ENCODE assay signal across 9 cellular contexts in the genomic region with DNA sequence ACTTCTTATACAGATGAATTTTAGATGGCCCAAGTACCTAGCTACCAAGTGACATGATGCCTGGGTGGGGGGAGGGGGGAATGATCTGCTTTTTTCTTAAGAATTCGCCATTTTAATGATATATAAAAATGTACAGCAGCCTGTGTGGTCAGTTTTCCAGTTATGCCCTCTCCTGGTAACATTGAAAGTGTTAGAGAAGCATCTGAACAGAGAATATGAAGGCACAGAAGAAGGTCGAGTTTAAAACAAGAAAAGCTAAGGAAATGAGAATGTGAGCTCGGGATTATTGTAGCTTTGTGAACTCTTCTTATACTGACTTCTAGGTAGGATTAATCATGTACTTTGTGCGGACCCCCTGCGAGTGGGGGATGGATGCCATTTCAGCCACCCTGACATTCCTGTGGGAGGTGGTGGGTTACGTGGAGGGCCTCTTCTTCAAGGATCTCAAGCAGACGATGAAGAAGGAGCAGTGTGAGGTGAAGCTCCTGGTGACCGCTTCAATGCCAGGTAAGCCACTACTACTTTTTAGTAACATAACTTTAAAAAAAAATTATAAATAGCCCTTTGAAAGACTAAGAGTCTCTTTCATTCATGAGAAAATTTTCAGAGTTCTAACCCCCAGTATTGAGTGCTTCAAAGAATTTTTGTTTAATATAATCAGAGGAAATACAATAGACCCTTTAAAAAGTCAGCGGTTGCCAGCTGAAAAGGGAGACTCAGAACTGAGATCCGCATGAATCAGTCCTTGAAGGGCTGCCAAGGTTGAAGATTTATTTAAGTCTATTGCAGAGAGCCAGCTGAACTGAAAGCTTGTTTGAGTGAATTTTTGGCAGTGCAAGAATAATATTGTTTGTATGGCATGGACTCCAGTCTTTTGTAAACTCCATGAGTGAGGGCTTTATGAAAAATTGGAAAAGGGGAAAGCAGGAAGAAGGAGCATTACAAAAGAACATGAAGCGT.
DNase-seq lines count a peak whose midpoint lies in the region; ATAC-seq and TF ChIP-seq lines count a peak whose summit lies in the region.
"Had no signal": no experiment of that assay in that cellular context is flagged by ENCODE, and none has a peak within 500 bp of the region (broad histone marks: within the 10 kb centered on the region; RNA-seq: fewer than 3 reads in every experiment).

No MANE protein-coding gene starts in this region.

- H3K4me3 ChIP-seq in AG09309 (ENCODE audit: control insufficient read depth, low read depth, low read length) (no peak overlapping the region), H7 (ENCODE audit: insufficient read depth, low read depth, low read length) (no peak overlapping the region)
- H3K4me3 ChIP-seq: suprapubic skin had no signal

- peak overlapping the region; percentile 13 for H3K27ac ChIP-seq in epithelial cell of prostate
- H3K27ac ChIP-seq: suprapubic skin had no signal

- no peaks in the 10 kb centered on the region for H3K36me3 ChIP-seq in H7 (replicated peaks; ENCODE audit: control insufficient read depth, insufficient read depth, low read length)
- H3K36me3 ChIP-seq: suprapubic skin had no signal

- H3K27me3 Mint-ChIP-seq in nephron (ENCODE audit: low read depth) = peaks cover 4% of the 10 kb centered on the region
- peaks cover 4% of the 10 kb centered on the region for H3K27me3 Mint-ChIP-seq in activated T-helper 2 cell treated with anti-CD3 and anti-CD28 coated beads, Interferon-gamma antibody, Interleukin-2, Interleukin-4, amounts not matched to agents 10 μg/mL and 5 μg/mL and 100 μg/mL, durations not matched to agents 14 hours and 24 hours and 36 hours (ENCODE audit: low read depth)

- no peak for ATAC-seq in HG03432 (IDR thresholded peaks at IDR 0.05; ENCODE audit: unreplicated experiment)

- no peaks in the 10 kb centered on the region for H3K36me3 Mint-ChIP-seq in nephron (ENCODE audit: low read depth)
- no peaks in the 10 kb centered on the region for H3K36me3 Mint-ChIP-seq in activated T-helper 2 cell treated with anti-CD3 and anti-CD28 coated beads, Interferon-gamma antibody, Interleukin-2, Interleukin-4, amounts not matched to agents 10 μg/mL and 5 μg/mL and 100 μg/mL, durations not matched to agents 14 hours and 24 hours and 36 hours (ENCODE audit: low read depth)

- peak; percentile 21 for DNase-seq in AG09309 (ENCODE audit: low read depth)
- DNase-seq in NCI-H226 = peak; percentile 30
- peak; percentile 2 for DNase-seq in epithelial cell of prostate (ENCODE audit: low read depth, low spot score)
- no peak for DNase-seq in H7
- DNase-seq in HuH-7 (ENCODE audit: low spot score) = no peak
- DNase-seq in activated T-helper 2 cell treated with anti-CD3 and anti-CD28 coated beads, Interferon-gamma antibody, Interleukin-2, Interleukin-4, amounts not matched to agents 10 μg/mL and 5 μg/mL and 100 μg/mL, durations not matched to agents 14 hours and 24 hours and 36 hours (ENCODE audit: low spot score) = no peak

- no peak for TF ChIP-seq CTCF in AG09309 (IDR thresholded peaks at IDR 0.05; ENCODE audit: control insufficient read depth, insufficient read depth, low read depth, low read length, missing control alignments)
- no peak for TF ChIP-seq CTCF in nephron (IDR thresholded peaks at IDR 0.05; ENCODE audit: unreplicated experiment in 3 of 3)

- H3K9me3 Mint-ChIP-seq in nephron = no peaks in the 10 kb centered on the region
- no peaks in the 10 kb centered on the region for H3K9me3 Mint-ChIP-seq in activated T-helper 2 cell treated with anti-CD3 and anti-CD28 coated beads, Interferon-gamma antibody, Interleukin-2, Interleukin-4, amounts not matched to agents 10 μg/mL and 5 μg/mL and 100 μg/mL, durations not matched to agents 14 hours and 24 hours and 36 hours

- peak overlapping the region in 1 of 3 experiments; percentile 7 for H3K4me3 Mint-ChIP-seq in nephron
- no peak overlapping the region for H3K4me3 Mint-ChIP-seq in activated T-helper 2 cell treated with anti-CD3 and anti-CD28 coated beads, Interferon-gamma antibody, Interleukin-2, Interleukin-4, amounts not matched to agents 10 μg/mL and 5 μg/mL and 100 μg/mL, durations not matched to agents 14 hours and 24 hours and 36 hours (ENCODE audit: low read depth)

- no peaks in the 10 kb centered on the region for H3K27me3 ChIP-seq in H7 (ENCODE audit: control insufficient read depth, insufficient read depth, low read length)
- H3K27me3 ChIP-seq: suprapubic skin had no signal

- intact Hi-C loops in activated T-helper 2 cell treated with anti-CD3 and anti-CD28 coated beads, Interferon-gamma antibody, Interleukin-2, Interleukin-4, amounts not matched to agents 10 μg/mL and 5 μg/mL and 100 μg/mL, durations not matched to agents 14 hours and 24 hours and 36 hours (cut with micrococcal nuclease) = no loop called here

- peak overlapping the region in 2 of 3 experiments; percentile 26 to 74 for H3K27ac Mint-ChIP-seq in nephron
- no peak overlapping the region for H3K27ac Mint-ChIP-seq in activated T-helper 2 cell treated with anti-CD3 and anti-CD28 coated beads, Interferon-gamma antibody, Interleukin-2, Interleukin-4, amounts not matched to agents 10 μg/mL and 5 μg/mL and 100 μg/mL, durations not matched to agents 14 hours and 24 hours and 36 hours

- peaks cover 18% of the 10 kb centered on the region for H3K4me1 Mint-ChIP-seq in nephron
- H3K4me1 Mint-ChIP-seq in activated T-helper 2 cell treated with anti-CD3 and anti-CD28 coated beads, Interferon-gamma antibody, Interleukin-2, Interleukin-4, amounts not matched to agents 10 μg/mL and 5 μg/mL and 100 μg/mL, durations not matched to agents 14 hours and 24 hours and 36 hours (ENCODE audit: low read depth) = peaks cover 5% of the 10 kb centered on the region

Comparison
In these comparisons a context has a peak if more than half of its experiments do, and no peak if none do; other contexts are left out.
1. DNase-seq: peak in AG09309 (single experiment), NCI-H226 (single experiment) and epithelial cell of prostate (single experiment); none in H7 (single experiment), HuH-7 (single experiment) and activated T-helper 2 cell treated with anti-CD3 and anti-CD28 coated beads, Interferon-gamma antibody, Interleukin-2, Interleukin-4, amounts not matched to agents 10 μg/mL and 5 μg/mL and 100 μg/mL, durations not matched to agents 14 hours and 24 hours and 36 hours (single experiment).